Comparison of ENCODE assay signal across 1 cellular context in genomic region chr1:159173303-159173702, GRCh38.
TF ChIP-seq lines count a peak whose summit lies in the region.

No MANE protein-coding gene starts in this region.

TF ChIP-seq in H1, 55 proteins besides CTCF, POLR2A, EP300 and RAD21:
- no peak for TF ChIP-seq SIN3A (conservative IDR thresholded peaks at IDR 0.05 in 1 of 2, IDR thresholded peaks at IDR 0.05 in 1 of 2; ENCODE audit: low read depth in 1 of 2, low read length in 2 of 2)
- TF ChIP-seq RFX5 (IDR thresholded peaks at IDR 0.05; ENCODE audit: borderline replicate concordance, low read depth, low read length), result 0 out of 2 replicates have a peak, but pooled peaks have one; percentile 4
